28 cellular contexts compared by ENCODE assay signal in the genomic region with DNA sequence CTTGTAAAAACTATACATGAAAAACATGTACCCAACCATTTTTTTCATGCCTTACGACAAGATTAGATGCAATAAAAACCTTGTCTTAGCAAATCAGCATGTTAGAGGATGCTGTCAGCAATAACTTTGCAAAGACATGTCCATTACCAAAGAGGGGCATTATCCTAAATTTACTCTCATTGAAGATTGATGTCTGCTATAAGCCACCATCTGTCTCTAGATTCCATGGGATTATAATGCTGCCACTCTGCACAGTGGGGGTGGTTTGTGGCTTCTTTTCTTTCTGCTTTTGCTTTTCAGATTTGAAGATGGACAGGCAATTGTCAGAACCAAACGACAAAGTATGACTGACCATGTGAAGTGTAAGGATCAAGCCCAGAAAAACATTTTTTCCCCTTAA.
"Had no signal": no experiment of that assay in that cellular context is flagged by ENCODE, and none has a peak within 500 bp of the region (broad histone marks: within the 10 kb centered on the region; RNA-seq: fewer than 3 reads in every experiment).

No MANE protein-coding gene starts in this region.

- H3K27me3 ChIP-seq: foreskin keratinocyte, neutrophil, testis, uterus had no signal

- H3K27ac Mint-ChIP-seq: activated B cell treated with CpG ODN at 0.5 μM for 24 hours; activated CD4-positive, alpha-beta T cell treated with anti-CD3 and anti-CD28 coated beads for 36 hours; activated naive CD8-positive, alpha-beta T cell treated with anti-CD3 and anti-CD28 coated beads for 36 hours; immature natural killer cell; naive thymus-derived CD4-positive, alpha-beta T cell; stimulated activated naive B cell treated with anti-CD40 and anti-IgM and Interleukin-4, amounts not matched to agents 10 μg/mL and 1 μg/mL and 100 μg/mL, for 72 hours had no signal

- H3K9ac ChIP-seq: parathyroid adenoma had no signal

- H3K27me3 Mint-ChIP-seq: activated B cell treated with CpG ODN at 0.5 μM for 24 hours; activated CD4-positive, alpha-beta T cell treated with anti-CD3 and anti-CD28 coated beads for 36 hours; activated naive CD8-positive, alpha-beta T cell treated with anti-CD3 and anti-CD28 coated beads for 36 hours; naive thymus-derived CD4-positive, alpha-beta T cell had no signal

- H3K4me3 ChIP-seq: lower lobe of right lung, smooth muscle cell, testis, uterus had no signal

- DNase-seq: activated B cell treated with CpG ODN at 0.5 μM for 24 hours; activated CD4-positive, alpha-beta T cell treated with anti-CD3 and anti-CD28 coated beads for 36 hours; activated CD4-positive, alpha-beta T cell treated with anti-CD3 and anti-CD28 coated beads, Interleukin-2, amount 50 U/mL, for 48 hours; activated CD8-positive, alpha-beta memory T cell treated with anti-CD3 and anti-CD28 coated beads, Interleukin-2, amount 50 U/mL, for 48 hours; activated naive CD4-positive, alpha-beta T cell treated with Interleukin-2 at 50 U/mL for 16 hours; activated naive CD8-positive, alpha-beta T cell treated with anti-CD3 and anti-CD28 coated beads for 36 hours; activated T-cell treated with anti-CD3 and anti-CD28 coated beads, Interleukin-2, amount 50 U/mL, for 48 hours; central memory CD4-positive, alpha-beta T cell; dermis blood vessel endothelial cell; effector CD8-positive, alpha-beta T cell; erythroblast; foreskin keratinocyte; immature natural killer cell; lower lobe of right lung; naive thymus-derived CD4-positive, alpha-beta T cell; stimulated activated CD4-positive, alpha-beta T cell treated with anti-CD3 and anti-CD28 coated beads, Interleukin-15, amount 100 ng/mL, for 24 hours; stimulated activated CD4-positive, alpha-beta T cell treated with anti-CD3 and anti-CD28 coated beads, Interleukin-2, amount 100 ng/mL, for 48 hours; stimulated activated CD8-positive, alpha-beta memory T cell treated with anti-CD3 and anti-CD28 coated beads, Interleukin-4, amount 100 ng/mL, for 48 hours; stimulated activated naive B cell treated with anti-CD40 and anti-IgM and Interleukin-4, amounts not matched to agents 10 μg/mL and 1 μg/mL and 100 μg/mL, for 72 hours; T-helper 9 cell; testis; trophoblast cell; uterus had no signal

- H3K4me3 Mint-ChIP-seq: activated B cell treated with CpG ODN at 0.5 μM for 24 hours; activated CD4-positive, alpha-beta T cell treated with anti-CD3 and anti-CD28 coated beads for 36 hours; activated naive CD8-positive, alpha-beta T cell treated with anti-CD3 and anti-CD28 coated beads for 36 hours; immature natural killer cell; naive thymus-derived CD4-positive, alpha-beta T cell; stimulated activated naive B cell treated with anti-CD40 and anti-IgM and Interleukin-4, amounts not matched to agents 10 μg/mL and 1 μg/mL and 100 μg/mL, for 72 hours had no signal

- H3K27ac ChIP-seq: foreskin keratinocyte, lower lobe of right lung, neutrophil, parathyroid adenoma, testis, uterus had no signal

- H3K9me3 Mint-ChIP-seq: activated B cell treated with CpG ODN at 0.5 μM for 24 hours; immature natural killer cell; stimulated activated naive B cell treated with anti-CD40 and anti-IgM and Interleukin-4, amounts not matched to agents 10 μg/mL and 1 μg/mL and 100 μg/mL, for 72 hours had no signal

- H3K4me1 Mint-ChIP-seq: activated B cell treated with CpG ODN at 0.5 μM for 24 hours; activated CD4-positive, alpha-beta T cell treated with anti-CD3 and anti-CD28 coated beads for 36 hours; activated naive CD8-positive, alpha-beta T cell treated with anti-CD3 and anti-CD28 coated beads for 36 hours; immature natural killer cell; naive thymus-derived CD4-positive, alpha-beta T cell had no signal

- H2AFZ ChIP-seq: parathyroid adenoma had no signal

- ATAC-seq: activated CD4-positive, alpha-beta T cell treated with anti-CD3 and anti-CD28 coated beads for 36 hours; foreskin keratinocyte; left lobe of liver; lower lobe of right lung; naive thymus-derived CD4-positive, alpha-beta T cell; sciatic nerve; stimulated activated naive B cell treated with anti-CD40 and anti-IgM and Interleukin-4, amounts not matched to agents 10 μg/mL and 1 μg/mL and 100 μg/mL, for 72 hours had no signal

- H3K4me2 ChIP-seq: smooth muscle cell had no signal

- H3K9me3 ChIP-seq: lower lobe of right lung, neutrophil, testis, uterus had no signal

- H3K36me3 ChIP-seq: lower lobe of right lung, neutrophil, uterus had no signal

- H3K79me2 ChIP-seq: parathyroid adenoma had no signal

- H3K4me1 ChIP-seq: foreskin keratinocyte, lower lobe of right lung, parathyroid adenoma, testis, uterus had no signal

- H3K36me3 Mint-ChIP-seq: activated naive CD8-positive, alpha-beta T cell treated with anti-CD3 and anti-CD28 coated beads for 36 hours; immature natural killer cell; naive thymus-derived CD4-positive, alpha-beta T cell; stimulated activated naive B cell treated with anti-CD40 and anti-IgM and Interleukin-4, amounts not matched to agents 10 μg/mL and 1 μg/mL and 100 μg/mL, for 72 hours had no signal
